In the genomic region with DNA sequence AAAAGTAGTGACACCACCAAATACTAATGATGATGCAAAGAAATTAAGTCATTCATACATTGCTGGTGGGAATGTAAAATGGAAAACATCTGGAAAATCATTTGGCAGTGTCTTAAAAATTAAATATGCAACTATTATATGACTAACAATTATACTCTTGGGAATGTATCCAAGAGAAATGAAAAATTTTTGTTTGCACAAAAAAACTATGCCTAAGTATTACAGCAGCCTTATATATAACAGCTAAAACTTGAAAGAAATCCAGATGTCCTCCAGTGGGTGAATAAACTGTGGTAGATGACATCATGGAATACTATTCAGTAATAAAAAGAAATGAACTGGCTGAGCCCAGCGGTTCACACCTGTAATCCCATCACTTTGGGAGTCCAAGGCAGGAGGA, we compare ENCODE assay signal across 30 cellular contexts.
"Had no signal": no experiment of that assay in that cellular context is flagged by ENCODE, and none has a peak within 500 bp of the region (broad histone marks: within the 10 kb centered on the region; RNA-seq: fewer than 3 reads in every experiment).

No MANE protein-coding gene starts in this region.

- H3K27me3 ChIP-seq: adrenal gland, body of pancreas, brain microvascular endothelial cell, breast epithelium had no signal

- H3K4me1 ChIP-seq: adrenal gland, body of pancreas, breast epithelium had no signal

- H3K27ac ChIP-seq: adrenal gland, body of pancreas, brain microvascular endothelial cell, breast epithelium, VCaP had no signal

- DNase-seq: activated B cell treated with CpG ODN at 0.5 μM for 24 hours; activated CD4-positive, alpha-beta memory T cell treated with anti-CD3 and anti-CD28 coated beads for 36 hours; activated CD4-positive, alpha-beta T cell treated with anti-CD3 and anti-CD28 coated beads for 4 hours; activated CD4-positive, alpha-beta T cell treated with anti-CD3 and anti-CD28 coated beads, Interleukin-2, amount 10 ng/mL, durations not matched to agents 24 days and 14 days; activated CD4-positive, alpha-beta T cell treated with anti-CD3 and anti-CD28 coated beads, Interleukin-2, amount 50 U/mL, for 1 hour; activated CD4-positive, alpha-beta T cell treated with anti-CD3 and anti-CD28 coated beads, Interleukin-2, amount 50 U/mL, for 4 hours; activated CD4-positive, CD25-positive, alpha-beta regulatory T cell treated with anti-CD3 and anti-CD28 coated beads, Interleukin-2, amount 50 U/mL, for 72 hours; activated CD8-positive, alpha-beta memory T cell treated with anti-CD3 and anti-CD28 coated beads, Interleukin-2, amount 50 U/mL, for 4 hours; activated CD8-positive, alpha-beta T cell treated with anti-CD3 and anti-CD28 coated beads for 36 hours; activated effector memory CD4-positive, alpha-beta T cell treated with anti-CD3 and anti-CD28 coated beads, Interleukin-2, amount 50 U/mL, for 16 hours; activated gamma-delta T cell treated with Interleukin-2 at 50 U/mL for 16 hours; activated naive CD4-positive, alpha-beta T cell; activated naive CD4-positive, alpha-beta T cell treated with anti-CD3 and anti-CD28 coated beads for 36 hours; activated naive CD4-positive, alpha-beta T cell treated with anti-CD3 and anti-CD28 coated beads, Interleukin-2, amount 50 U/mL, for 16 hours; activated naive CD8-positive, alpha-beta T cell treated with anti-CD3 and anti-CD28 coated beads for 36 hours; activated T-cell treated with anti-CD3 and anti-CD28 coated beads for 4 hours; activated T-cell treated with anti-CD3 and anti-CD28 coated beads, Interleukin-2, amount 50 U/mL, for 1 hour; activated T-cell treated with anti-CD3 and anti-CD28 coated beads, Interleukin-2, amount 50 U/mL, for 4 hours; activated T-cell treated with anti-CD3 and anti-CD28 coated beads, Interleukin-2, amount 50 U/mL, for 72 hours; adrenal gland; amniotic stem cell; aorta; body of pancreas; brain microvascular endothelial cell; central memory CD4-positive, alpha-beta T cell; T-helper 1 cell; T-helper 2 cell; T-helper 9 cell had no signal

- H3K4me3 ChIP-seq: adrenal gland, body of pancreas, breast epithelium had no signal

- H3K36me3 ChIP-seq: adrenal gland, brain microvascular endothelial cell, breast epithelium had no signal

- H3K9me3 ChIP-seq: adrenal gland, body of pancreas, breast epithelium had no signal
